Comparison of ENCODE assay signal across 10 cellular contexts in genomic region chr7:27192546-27193334, GRCh38. TPM values are rescaled to one million over a fixed set of nuclear protein-coding genes. Genes with fewer than 3 reads are reported as not detected.
DNase-seq lines count a peak whose midpoint lies in the region; ATAC-seq and TF ChIP-seq lines count a peak whose summit lies in the region.
"Had no signal": no experiment of that assay in that cellular context is flagged by ENCODE, and none has a peak within 500 bp of the region (broad histone marks: within the 10 kb centered on the region; RNA-seq: fewer than 3 reads in every experiment).

No MANE protein-coding gene starts in this region.

- H3K4me2 ChIP-seq in parathyroid adenoma (ENCODE audit: low read length): peak overlapping the region; percentile 25

- H3K36me3 Mint-ChIP-seq in CD8-positive, alpha-beta T cell: no peaks in the 10 kb centered on the region

- ATAC-seq in CD8-positive, alpha-beta T cell: peak; percentile 48
- no peak for ATAC-seq in HG02623 (IDR thresholded peaks at IDR 0.05; ENCODE audit: unreplicated experiment)

- H3K4me1 Mint-ChIP-seq in CD8-positive, alpha-beta T cell (ENCODE audit: low read depth): peaks cover 36% of the 10 kb centered on the region

- no peak overlapping the region for H3K9ac ChIP-seq in NT2/D1 (ENCODE audit: insufficient read length, low read depth)
- no peak overlapping the region for H3K9ac ChIP-seq in parathyroid adenoma

- H3K9me3 ChIP-seq in CD8-positive, alpha-beta T cell (ENCODE audit: low read length): no peaks in the 10 kb centered on the region
- H3K9me3 ChIP-seq in NT2/D1 (ENCODE audit: insufficient read depth, low read length) (no peaks in the 10 kb centered on the region), parathyroid adenoma (ENCODE audit: control insufficient read depth, low read length) (no peaks in the 10 kb centered on the region), MG63 (no peaks in the 10 kb centered on the region)

- H3K27me3 Mint-ChIP-seq in CD8-positive, alpha-beta T cell (ENCODE audit: low read depth): peaks cover 85% of the 10 kb centered on the region

- H3K27ac ChIP-seq in CD8-positive, alpha-beta T cell (ENCODE audit: low read depth, low read length): no peak overlapping the region
- H3K27ac ChIP-seq in parathyroid adenoma: no peak overlapping the region

- POLR2A ChIA-PET in CD8-positive, alpha-beta T cell (lab: Charles Lee): interaction anchor here (0.6 kb wide), 1 partner anchor 57 kb away, joined by 3 read pairs; no protein-coding TSS in a partner anchor

- H3K4me1 ChIP-seq in CD8-positive, alpha-beta T cell (ENCODE audit: insufficient read depth, low read length): peaks cover 39% of the 10 kb centered on the region
- H3K4me1 ChIP-seq in NT2/D1 (ENCODE audit: insufficient read depth, insufficient read length): peaks cover 19% of the 10 kb centered on the region
- no peaks in the 10 kb centered on the region for H3K4me1 ChIP-seq in parathyroid adenoma

- H3K4me3 ChIP-seq in CD8-positive, alpha-beta T cell (ENCODE audit: low read depth, low read length): no peak overlapping the region
- H3K4me3 ChIP-seq in NT2/D1 (ENCODE audit: insufficient read length, low read depth): peak overlapping the region; percentile 27
- peak overlapping the region; percentile 3 for H3K4me3 ChIP-seq in fibroblast of pulmonary artery (replicated peaks; ENCODE audit: low read depth, low read length)
- no peak overlapping the region for H3K4me3 ChIP-seq in parathyroid adenoma (ENCODE audit: low read depth, low read length)
- no peak overlapping the region for H3K4me3 ChIP-seq in MG63

- H3K9me3 Mint-ChIP-seq in CD8-positive, alpha-beta T cell: no peaks in the 10 kb centered on the region

- peak in 1 of 7 experiments; percentile 48 for DNase-seq in CD8-positive, alpha-beta T cell
- DNase-seq in NT2/D1 (ENCODE audit: low read depth, low spot score) (no peak), fibroblast of pulmonary artery (ENCODE audit: low read depth) (no peak), MG63 (no peak), glomerular visceral epithelial cell (ENCODE audit: extremely low spot score) (no peak), hippocampal formation (lab: John Stamatoyannopoulos, UW) (no peak)
- DNase-seq: NCI-H1436 had no signal

- peak overlapping the region; percentile 74 for H3K4me3 Mint-ChIP-seq in CD8-positive, alpha-beta T cell

- no peak overlapping the region for H3K27ac Mint-ChIP-seq in CD8-positive, alpha-beta T cell

- H3K36me3 ChIP-seq in CD8-positive, alpha-beta T cell (ENCODE audit: insufficient read depth, low read length): no peaks in the 10 kb centered on the region
- H3K36me3 ChIP-seq in NT2/D1 (ENCODE audit: insufficient read depth, insufficient read length, low read length): no peaks in the 10 kb centered on the region
- no peaks in the 10 kb centered on the region for H3K36me3 ChIP-seq in parathyroid adenoma (ENCODE audit: control insufficient read depth, insufficient read depth, low read length)
- no peaks in the 10 kb centered on the region for H3K36me3 ChIP-seq in MG63

- no peak for TF ChIP-seq CTCF in CD8-positive, alpha-beta T cell (IDR thresholded peaks at IDR 0.05)
- TF ChIP-seq CTCF in fibroblast of pulmonary artery (IDR thresholded peaks at IDR 0.05; ENCODE audit: low read length, missing control alignments) (no peak), parathyroid adenoma (IDR thresholded peaks at IDR 0.05) (no peak)

- CTCF ChIA-PET in CD8-positive, alpha-beta T cell (lab: Charles Lee): interaction anchor here (0.7 to 4.9 kb wide), 5 partner anchors 13 to 827 kb away, joined by 3 to 33 read pairs (median 3); no protein-coding TSS in a partner anchor

- intact Hi-C loops in CD8-positive, alpha-beta T cell (cut with DNase I, micrococcal nuclease): loop anchor here (10.0 kb wide), 2 partner anchors 992 to 1338 kb away; partner anchors contain the start of gene JAZF1 (in 1 of the 2)

- H3K27me3 ChIP-seq in CD8-positive, alpha-beta T cell (ENCODE audit: insufficient read depth, low read length): peaks cover 80% of the 10 kb centered on the region
- H3K27me3 ChIP-seq in NT2/D1 (ENCODE audit: insufficient read depth, insufficient read length): peaks cover 100% of the 10 kb centered on the region
- peaks cover 21% of the 10 kb centered on the region for H3K27me3 ChIP-seq in parathyroid adenoma (ENCODE audit: control insufficient read depth, insufficient read depth, low read length)
- peaks cover 4% of the 10 kb centered on the region; the same call in 1 of the 2 replicates for H3K27me3 ChIP-seq in MG63

- H3K79me2 ChIP-seq in parathyroid adenoma: no peaks in the 10 kb centered on the region

- H2AFZ ChIP-seq in parathyroid adenoma: no peak overlapping the region

RNA-seq across cellular contexts. Expression of gene HOXA13, which starts 7.2 kb away (rescaled TPM):
- not detected for total RNA-seq in CD8-positive, alpha-beta T cell
- 0.30 and 1.5 TPM in 2 replicates for total RNA-seq in MG63 (2014; rRNA removed; shearing (Covaris generic); ENCODE audit: low replicate concordance)

RNA-seq across cellular contexts. Expression of gene HOXA11, which starts 7.7 kb away (rescaled TPM):
- not detected for total RNA-seq in CD8-positive, alpha-beta T cell
- total RNA-seq in MG63 (2014; rRNA removed; shearing (Covaris generic); ENCODE audit: low replicate concordance): 3.2 and 3.7 TPM in 2 replicates
- total RNA-seq: bronchial epithelial cell had no signal

RNA-seq across cellular contexts. Expression of gene HOXA10, which starts 18.6 kb away (rescaled TPM):
- total RNA-seq in CD8-positive, alpha-beta T cell: not detected
- 18.0 and 26.7 TPM in 2 replicates for total RNA-seq in MG63 (2014; rRNA removed; shearing (Covaris generic); ENCODE audit: low replicate concordance)
- total RNA-seq: bronchial epithelial cell had no signal

RNA-seq across cellular contexts. Expression of gene HOXA9, which starts 27.4 kb away (rescaled TPM):
- total RNA-seq in CD8-positive, alpha-beta T cell: not detected
- total RNA-seq in MG63 (2014; rRNA removed; shearing (Covaris generic); ENCODE audit: low replicate concordance): 25.4 and 29.9 TPM in 2 replicates
- total RNA-seq: bronchial epithelial cell had no signal

RNA-seq across cellular contexts. Expression of gene HOXA7, which starts 36.3 kb away (rescaled TPM):
- not detected for total RNA-seq in CD8-positive, alpha-beta T cell
- 0.95 and 1.7 TPM in 2 replicates for total RNA-seq in MG63 (2014; rRNA removed; shearing (Covaris generic); ENCODE audit: low replicate concordance)
- total RNA-seq: bronchial epithelial cell had no signal

Comparison
In these comparisons a context has a peak if more than half of its experiments do, and no peak if none do; other contexts are left out.
1. H3K4me3 ChIP-seq: peak in NT2/D1 (single experiment) and fibroblast of pulmonary artery (single experiment); none in CD8-positive, alpha-beta T cell (single experiment), parathyroid adenoma (single experiment) and MG63 (single experiment).
2. RNA of gene HOXA10, which starts 18.6 kb away (total RNA-seq): 18.0 to 26.7 TPM in MG63; not detected in CD8-positive, alpha-beta T cell; every median in the first group is over 10 times any median in the second.